ENCODE assay signal across 1 cellular context in genomic region chrX:101409043-101409442, GRCh38.
TF ChIP-seq lines count a peak whose summit lies in the region.

No MANE protein-coding gene starts in this region.

TF ChIP-seq in HepG2, 621 proteins besides CTCF, POLR2A, EP300 and RAD21:
- TF ChIP-seq RFXANK (CRISPR knock-in tag; IDR thresholded peaks at IDR 0.05) (no peak), FIP1L1 (IDR thresholded peaks at IDR 0.05; ENCODE audit: borderline replicate concordance, insufficient read depth, low read depth, low read length) (no peak), KLF16 (CRISPR knock-in tag; IDR thresholded peaks at IDR 0.05) (no peak), ZBTB43 (CRISPR knock-in tag; conservative IDR thresholded peaks at IDR 0.05) (no peak), TFE3 (CRISPR knock-in tag; IDR thresholded peaks at IDR 0.05) (no peak), ZNF24 (IDR thresholded peaks at IDR 0.05) (no peak), THAP8 (CRISPR knock-in tag; IDR thresholded peaks at IDR 0.05; ENCODE audit: borderline replicate concordance) (no peak), NR2F2 (IDR thresholded peaks at IDR 0.05; ENCODE audit: borderline replicate concordance, low read depth) (no peak), ZNF556 (CRISPR knock-in tag; IDR thresholded peaks at IDR 0.05; ENCODE audit: borderline replicate concordance) (no peak), SIX1 (CRISPR knock-in tag; IDR thresholded peaks at IDR 0.05; ENCODE audit: borderline replicate concordance) (no peak)
